In the genomic region with DNA sequence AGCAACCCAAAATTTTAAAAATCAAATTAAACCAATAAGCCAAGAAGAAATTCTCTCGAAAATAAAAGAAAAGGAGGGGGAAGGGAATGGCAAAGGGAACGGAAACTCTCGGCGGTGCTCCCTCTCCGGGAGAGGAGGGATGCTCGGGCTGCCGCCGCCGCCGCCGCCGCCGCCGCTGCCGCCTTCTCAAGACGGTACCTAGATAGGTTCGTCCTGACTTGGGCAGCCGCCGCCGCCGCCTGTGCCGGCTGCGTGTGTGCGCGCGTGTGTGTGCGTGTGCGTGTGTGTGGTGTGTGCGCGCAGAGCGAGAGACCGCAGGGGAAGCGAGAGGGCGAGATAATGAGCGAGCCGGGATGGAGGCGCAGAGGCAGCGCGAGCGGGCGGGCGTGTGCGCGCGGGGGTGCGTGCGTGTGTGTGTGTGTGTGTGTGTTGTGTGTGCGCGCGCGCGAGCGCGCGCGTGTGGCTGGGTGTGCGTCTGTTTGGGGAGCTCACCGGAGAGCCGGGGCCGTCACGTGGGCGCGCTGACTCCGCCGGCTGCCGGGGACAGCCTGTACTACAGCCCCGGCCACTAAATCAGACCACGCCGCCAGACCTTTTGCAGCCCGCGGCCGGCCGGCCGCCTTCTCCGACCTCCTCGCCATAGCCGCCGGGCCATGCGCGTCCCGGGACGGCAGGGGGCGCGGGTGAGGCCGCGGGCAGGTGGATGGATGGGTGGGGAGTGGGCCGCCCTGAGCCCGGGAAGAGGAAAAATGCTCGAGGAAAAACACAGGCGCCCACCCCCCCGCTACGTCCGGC, we compare ENCODE assay signal across 1 cellular context.
A peak's percentile ranks its signal among the peaks of the same experiment; 100 is the strongest.
TF ChIP-seq lines count a peak whose summit lies in the region.

No MANE protein-coding gene starts in this region.

TF ChIP-seq in H1, 55 proteins besides CTCF, POLR2A, EP300 and RAD21 (continued from another document):
- TF ChIP-seq SRF (IDR thresholded peaks at IDR 0.05; ENCODE audit: low read depth, low read length) (peak; percentile 44; the same call in 1 of the 2 replicates), CREB1 (IDR thresholded peaks at IDR 0.05) (peak; percentile 52), KDM4A (IDR thresholded peaks at IDR 0.05; ENCODE audit: low read depth, low read length, severe bottlenecking) (peak; percentile 83), SP2 (IDR thresholded peaks at IDR 0.05; ENCODE audit: low read length) (no peak), CBX5 (IDR thresholded peaks at IDR 0.05; ENCODE audit: low read depth, low read length) (no peak), TAF7 (optimal IDR thresholded peaks at IDR 0.05; ENCODE audit: borderline replicate concordance, low read depth, low read length) (no peak), SIN3A (conservative IDR thresholded peaks at IDR 0.05 in 1 of 2, IDR thresholded peaks at IDR 0.05 in 1 of 2; ENCODE audit: low read depth in 1 of 2, low read length in 2 of 2) (peak in 1 of 2 experiments; percentile 49; a peak in 2 of 4 replicates), KDM1A (IDR thresholded peaks at IDR 0.05; ENCODE audit: borderline replicate concordance, low read length) (peak; percentile 64), TBP (IDR thresholded peaks at IDR 0.05; ENCODE audit: low read depth, low read length) (peak; percentile 60; the same call in 1 of the 2 replicates), RXRA (IDR thresholded peaks at IDR 0.05; ENCODE audit: insufficient read depth, low read depth, low read length) (0 out of 2 replicates have a peak, but pooled peaks have one; percentile 27), CEBPB (IDR thresholded peaks at IDR 0.05; ENCODE audit: low read depth, low read length) (no peak), SP1 (IDR thresholded peaks at IDR 0.05; ENCODE audit: low read depth, low read length) (no peak), HDAC2 (IDR thresholded peaks at IDR 0.05; ENCODE audit: borderline replicate concordance in 1 of 2, low read depth in 2 of 2, low read length in 2 of 2) (peak; percentile 59 to 78; a peak in 3 of 4 replicates), ASH2L (IDR thresholded peaks at IDR 0.05; ENCODE audit: low read length) (peak; percentile 59), TAF1 (IDR thresholded peaks at IDR 0.05; ENCODE audit: low read depth, low read length) (peak; percentile 79), EZH2 (IDR thresholded peaks at IDR 0.05; ENCODE audit: low read depth, low read length, severe bottlenecking) (no peak), RBBP5 (IDR thresholded peaks at IDR 0.05; ENCODE audit: borderline replicate concordance, low read depth, low read length) (peak; percentile 88; the same call in 1 of the 2 replicates), BACH1 (IDR thresholded peaks at IDR 0.05; ENCODE audit: low read length) (peak; percentile 69; the same call in 1 of the 2 replicates), EGR1 (IDR thresholded peaks at IDR 0.05; ENCODE audit: borderline replicate concordance, low read depth, low read length) (peak; percentile 81; the same call in 1 of the 2 replicates), YY1 (IDR thresholded peaks at IDR 0.05; ENCODE audit: low read depth, low read length) (peak; percentile 67; the same call in 1 of the 2 replicates)
- TF ChIP-seq, protein P1, sequence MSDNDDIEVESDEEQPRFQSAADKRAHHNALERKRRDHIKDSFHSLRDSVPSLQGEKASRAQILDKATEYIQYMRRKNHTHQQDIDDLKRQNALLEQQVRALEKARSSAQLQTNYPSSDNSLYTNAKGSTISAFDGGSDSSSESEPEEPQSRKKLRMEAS (IDR thresholded peaks at IDR 0.05): peak; percentile 88; the same call in 1 of the 2 replicates
- TF ChIP-seq, protein P2, sequence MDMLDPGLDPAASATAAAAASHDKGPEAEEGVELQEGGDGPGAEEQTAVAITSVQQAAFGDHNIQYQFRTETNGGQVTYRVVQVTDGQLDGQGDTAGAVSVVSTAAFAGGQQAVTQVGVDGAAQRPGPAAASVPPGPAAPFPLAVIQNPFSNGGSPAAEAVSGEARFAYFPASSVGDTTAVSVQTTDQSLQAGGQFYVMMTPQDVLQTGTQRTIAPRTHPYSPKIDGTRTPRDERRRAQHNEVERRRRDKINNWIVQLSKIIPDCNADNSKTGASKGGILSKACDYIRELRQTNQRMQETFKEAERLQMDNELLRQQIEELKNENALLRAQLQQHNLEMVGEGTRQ (IDR thresholded peaks at IDR 0.05; ENCODE audit: low read length): peak; percentile 84
- TF ChIP-seq, protein P3, sequence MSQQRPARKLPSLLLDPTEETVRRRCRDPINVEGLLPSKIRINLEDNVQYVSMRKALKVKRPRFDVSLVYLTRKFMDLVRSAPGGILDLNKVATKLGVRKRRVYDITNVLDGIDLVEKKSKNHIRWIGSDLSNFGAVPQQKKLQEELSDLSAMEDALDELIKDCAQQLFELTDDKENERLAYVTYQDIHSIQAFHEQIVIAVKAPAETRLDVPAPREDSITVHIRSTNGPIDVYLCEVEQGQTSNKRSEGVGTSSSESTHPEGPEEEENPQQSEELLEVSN (IDR thresholded peaks at IDR 0.05): peak; percentile 38
- TF ChIP-seq, protein P4, sequence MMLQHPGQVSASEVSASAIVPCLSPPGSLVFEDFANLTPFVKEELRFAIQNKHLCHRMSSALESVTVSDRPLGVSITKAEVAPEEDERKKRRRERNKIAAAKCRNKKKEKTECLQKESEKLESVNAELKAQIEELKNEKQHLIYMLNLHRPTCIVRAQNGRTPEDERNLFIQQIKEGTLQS (IDR thresholded peaks at IDR 0.05; ENCODE audit: insufficient read depth, low read depth, low read length): peak; percentile 64; the same call in 1 of the 2 replicates
